ENCODE assay signal across 15 cellular contexts in genomic region chr14:32611752-32612151, GRCh38.
DNase-seq lines count a peak whose midpoint lies in the region; ATAC-seq and TF ChIP-seq lines count a peak whose summit lies in the region.
"Had no signal": no experiment of that assay in that cellular context is flagged by ENCODE, and none has a peak within 500 bp of the region (broad histone marks: within the 10 kb centered on the region; RNA-seq: fewer than 3 reads in every experiment).

No MANE protein-coding gene starts in this region.

- intact Hi-C loops in Right ventricle myocardium superior (cut with DNase I), result no loop called here
- intact Hi-C loops in cardiac septum (cut with DNase I), result no loop called here
- intact Hi-C loops in left ventricle myocardium superior (cut with micrococcal nuclease), result no loop called here

- ATAC-seq in Right ventricle myocardium superior (ENCODE audit: poor library complexity), result peak; percentile 28
- peak; percentile 36 for ATAC-seq in left ventricle myocardium superior
- ATAC-seq in HG02973 (IDR thresholded peaks at IDR 0.05; ENCODE audit: unreplicated experiment), result no peak
- ATAC-seq in HG02798 (IDR thresholded peaks at IDR 0.05; ENCODE audit: poor library complexity, unreplicated experiment), result no peak
- ATAC-seq in HG03342 (IDR thresholded peaks at IDR 0.05; ENCODE audit: unreplicated experiment), result no peak

- no peak overlapping the region for H3K4me3 ChIP-seq in cardiac fibroblast (replicated peaks in 1 of 2; ENCODE audit: low read depth in 2 of 2, low read length in 2 of 2)
- H3K4me3 ChIP-seq: spleen, tibial artery had no signal

- DNase-seq in Right ventricle myocardium superior (no peak), cardiac septum (ENCODE audit: low spot score) (no peak), cardiac fibroblast (ENCODE audit: low read depth in 2 of 2) (peak; percentile 79 to 91), left ventricle myocardium superior (no peak)
- no peak for DNase-seq in activated CD4-positive, alpha-beta T cell treated with anti-CD3 and anti-CD28 coated beads for 1 hour
- DNase-seq: 8988T; activated naive CD4-positive, alpha-beta T cell treated with anti-CD3 and anti-CD28 coated beads, Interleukin-2, amount 10 ng/mL, durations not matched to agents 7 days and 5 days; GOT3; NCI-H1436 treated with DMSO at 0.1 percent for 48 hours; NCI-H69; spleen; tibial artery had no signal

- no peak for TF ChIP-seq CTCF in cardiac fibroblast (IDR thresholded peaks at IDR 0.05; ENCODE audit: low read depth, low read length)

Comparison
In these comparisons a context has a peak if more than half of its experiments do, and no peak if none do; other contexts are left out.
1. ATAC-seq: peak in Right ventricle myocardium superior (single experiment) and left ventricle myocardium superior (single experiment); none in HG02973 (single experiment), HG02798 (single experiment) and HG03342 (single experiment).
2. DNase-seq: peak in cardiac fibroblast (2 of 2); none in Right ventricle myocardium superior (single experiment), cardiac septum (single experiment), left ventricle myocardium superior (single experiment) and activated CD4-positive, alpha-beta T cell treated with anti-CD3 and anti-CD28 coated beads for 1 hour (single experiment).